Comparison of ENCODE assay signal across 9 cellular contexts in genomic region chr15:78148392-78149067, GRCh38. TPM values are rescaled to one million over a fixed set of nuclear protein-coding genes. Genes with fewer than 3 reads are reported as not detected.
DNase-seq lines count a peak whose midpoint lies in the region; ATAC-seq and TF ChIP-seq lines count a peak whose summit lies in the region.
"Had no signal": no experiment of that assay in that cellular context is flagged by ENCODE, and none has a peak within 500 bp of the region (broad histone marks: within the 10 kb centered on the region; RNA-seq: fewer than 3 reads in every experiment).

No MANE protein-coding gene starts in this region.

- peak overlapping the region; percentile 52; the same call in 1 of the 2 replicates for H4K5ac ChIP-seq in IMR-90 (ENCODE audit: low read depth, low read length)

- TF ChIP-seq POLR2A in IMR-90 (IDR thresholded peaks at IDR 0.05; ENCODE audit: low read depth, low read length) = no peak

- no peak overlapping the region for H2BK20ac ChIP-seq in IMR-90 (ENCODE audit: low read depth, low read length)

- peak overlapping the region; percentile 75 for H3K9ac ChIP-seq in IMR-90 (ENCODE audit: low read depth, low read length)
- peak overlapping the region; percentile 45 to 57 for H3K9ac ChIP-seq in duodenal mucosa (ENCODE audit: low read depth in 1 of 2, low read length in 2 of 2)

- H4K20me1 ChIP-seq in IMR-90 (ENCODE audit: insufficient read depth, low read length) = peaks cover 7% of the 10 kb centered on the region; the same call in 1 of the 2 replicates

- no peak overlapping the region for H2BK15ac ChIP-seq in IMR-90 (ENCODE audit: low read depth, low read length)

- no peak overlapping the region for H4K91ac ChIP-seq in IMR-90 (ENCODE audit: insufficient read depth, low read depth, low read length)

- H3K9me3 ChIP-seq in IMR-90 (ENCODE audit: control insufficient read depth, insufficient read depth, low read length) (no peaks in the 10 kb centered on the region), duodenal mucosa (ENCODE audit: control insufficient read depth in 1 of 2, low read length in 2 of 2) (no peaks in the 10 kb centered on the region), neutrophil (no peaks in the 10 kb centered on the region)

- H4K8ac ChIP-seq in IMR-90 (ENCODE audit: low read depth in 2 of 2, low read length in 2 of 2) = peak overlapping the region; percentile 63 to 80; a peak in 3 of 4 replicates

- in situ Hi-C loops in IMR-90 (cut with MboI; ENCODE audit: low sequenced_read_pairs) = no loop called here

- CTCF ChIA-PET in IMR-90 (lab: Yijun Ruan, JAX) = no interaction called here

- POLR2A ChIA-PET in IMR-90 (lab: Charles Lee; ENCODE audit: unreplicated experiment) = interaction anchor here (0.7 kb wide), 2 partner anchors 70 to 114 kb away, joined by 4 to 8 read pairs; no protein-coding TSS in a partner anchor

- peak overlapping the region; percentile 55; the same call in 1 of the 2 replicates for H3K27ac ChIP-seq in IMR-90 (ENCODE audit: insufficient read depth, low read length)
- H3K27ac ChIP-seq in duodenal mucosa (ENCODE audit: low read depth, low read length) = no peak overlapping the region
- H3K27ac ChIP-seq in neutrophil = peak overlapping the region; percentile 71

- peak overlapping the region; percentile 59; the same call in 1 of the 2 replicates for H3K18ac ChIP-seq in IMR-90 (ENCODE audit: low read depth, low read length)

- peak overlapping the region; percentile 78 for H2BK5ac ChIP-seq in IMR-90 (ENCODE audit: low read depth, low read length, poor library complexity, severe bottlenecking)

- H3K79me1 ChIP-seq in IMR-90 (ENCODE audit: low read depth in 1 of 2, low read length in 2 of 2) = peaks cover 15 to 42% of the 10 kb centered on the region in 2 experiments; a peak in 3 of 4 replicates

- peak; percentile 9 for ATAC-seq in GM18868 (IDR thresholded peaks at IDR 0.05; ENCODE audit: unreplicated experiment)
- ATAC-seq in IMR-90 (ENCODE audit: low read depth) = 0 out of 2 replicates have a peak, but pooled peaks have one; percentile 2
- no peak for ATAC-seq in GM18498 (IDR thresholded peaks at IDR 0.05; ENCODE audit: unreplicated experiment)
- no peak for ATAC-seq in GM21529 (IDR thresholded peaks at IDR 0.05; ENCODE audit: unreplicated experiment)

- peak overlapping the region; percentile 76 for H3K4me3 ChIP-seq in IMR-90 (ENCODE audit: insufficient read depth, low read depth, low read length)
- peak overlapping the region; percentile 61 to 63 for H3K4me3 ChIP-seq in duodenal mucosa (ENCODE audit: low read depth in 1 of 2, low read length in 2 of 2)
- peak overlapping the region; percentile 81 to 82 for H3K4me3 ChIP-seq in neutrophil (ENCODE audit: low read depth in 1 of 2, low read length in 1 of 2)

- no peak overlapping the region for H2BK120ac ChIP-seq in IMR-90 (ENCODE audit: low read depth, low read length)

- TSS peak; percentile 94 for BruUV-seq in IMR-90 (replicated peaks; lab: Mats Ljungman, UMichigan)

- peaks cover 5% of the 10 kb centered on the region for H3K4me1 ChIP-seq in IMR-90 (ENCODE audit: control insufficient read depth, insufficient read depth, low read length)
- peaks cover 26 to 35% of the 10 kb centered on the region in 2 donors for H3K4me1 ChIP-seq in duodenal mucosa (ENCODE audit: control insufficient read depth in 1 of 2, insufficient read depth in 2 of 2, low read length in 2 of 2)
- H3K4me1 ChIP-seq in neutrophil (ENCODE audit: control insufficient read depth in 1 of 2, insufficient read depth in 1 of 2, low read depth in 1 of 2, low read length in 1 of 2) = peaks cover 13 to 21% of the 10 kb centered on the region in 2 experiments

- no peak overlapping the region for H2AK5ac ChIP-seq in IMR-90 (ENCODE audit: low read depth, low read length)

- no CpG with 5 or more reads among the region's 14 CpGs for WGBS in IMR-90 (ENCODE audit: extremely low coverage in 2 of 2, insufficient read length in 1 of 2), 2 experiments

- H3K27me3 ChIP-seq in IMR-90 (ENCODE audit: control insufficient read depth, insufficient read depth, low read length) (no peaks in the 10 kb centered on the region), duodenal mucosa (ENCODE audit: control insufficient read depth in 1 of 2, insufficient read depth in 2 of 2, low read length in 2 of 2) (no peaks in the 10 kb centered on the region), neutrophil (peaks cover 5% of the 10 kb centered on the region)

- H2AK9ac ChIP-seq in IMR-90 (replicated peaks; ENCODE audit: low read depth, low read length, poor library complexity) = peak overlapping the region; percentile 84

- H3K56ac ChIP-seq in IMR-90 (ENCODE audit: extremely low read depth, insufficient read depth, low read length) = peak overlapping the region; percentile 82

- H3K9me1 ChIP-seq in IMR-90 (ENCODE audit: insufficient read depth, low read length) = peaks cover 11% of the 10 kb centered on the region

- H3K4ac ChIP-seq in IMR-90 (ENCODE audit: low read depth, low read length) = peak overlapping the region; percentile 80

- H2AFZ ChIP-seq in IMR-90 (replicated peaks; ENCODE audit: low read length, poor library complexity) = no peak overlapping the region

- H3K4me2 ChIP-seq in IMR-90 (ENCODE audit: low read depth, low read length) = peak overlapping the region; percentile 76

- TF ChIP-seq CTCF in IMR-90 (conservative IDR thresholded peaks at IDR 0.05; ENCODE audit: low read depth, low read length) (no peak), neutrophil (IDR thresholded peaks at IDR 0.05) (no peak)

- intact Hi-C loops in IMR-90 (cut with micrococcal nuclease) = no loop called here

- DNase-seq in IMR-90 = peak; percentile 14
- DNase-seq in effector CD8-positive, alpha-beta T cell (lab: John Stamatoyannopoulos, UW) = no peak
- no peak for DNase-seq in NCI-H2029 (lab: John Stamatoyannopoulos, UW)

- H3K23ac ChIP-seq in IMR-90 (ENCODE audit: low read depth, low read length) = peak overlapping the region; percentile 85

- dilution Hi-C loops in IMR-90 (cut with HindIII; ENCODE audit: low sequenced_read_pairs, unreplicated experiment) = no loop called here

- TF ChIP-seq RAD21 in IMR-90 (IDR thresholded peaks at IDR 0.05; ENCODE audit: low read length) = no peak

- H3K14ac ChIP-seq in IMR-90 (replicated peaks; ENCODE audit: low read depth, low read length) = peak overlapping the region; percentile 91

- no peaks in the 10 kb centered on the region for H3K36me3 ChIP-seq in IMR-90 (ENCODE audit: control insufficient read depth, insufficient read depth, low read length)
- no peaks in the 10 kb centered on the region for H3K36me3 ChIP-seq in duodenal mucosa (ENCODE audit: control insufficient read depth in 1 of 2, insufficient read depth in 2 of 2, low read length in 2 of 2)
- H3K36me3 ChIP-seq in neutrophil = no peaks in the 10 kb centered on the region

TF ChIP-seq in IMR-90, 13 proteins besides CTCF, POLR2A, EP300 and RAD21:
- TF ChIP-seq CEBPB (IDR thresholded peaks at IDR 0.05; ENCODE audit: low read depth, low read length) = peak; percentile 80
- TF ChIP-seq SMC3 (IDR thresholded peaks at IDR 0.05; ENCODE audit: low read depth, low read length) = no peak
- no peak for TF ChIP-seq BHLHE40 (IDR thresholded peaks at IDR 0.05; ENCODE audit: low read depth, low read length)
- no peak for TF ChIP-seq ELK1 (IDR thresholded peaks at IDR 0.05; ENCODE audit: borderline replicate concordance, low read depth, low read length)
- TF ChIP-seq RCOR1 (IDR thresholded peaks at IDR 0.05; ENCODE audit: insufficient replicate concordance, low read length) = no peak
- TF ChIP-seq RFX5 (IDR thresholded peaks at IDR 0.05; ENCODE audit: low read depth, low read length) = no peak
- no peak for TF ChIP-seq MXI1 (IDR thresholded peaks at IDR 0.05; ENCODE audit: borderline replicate concordance, low read depth, low read length)
- no peak for TF ChIP-seq MAFK (IDR thresholded peaks at IDR 0.05; ENCODE audit: low read depth, low read length)

RNA-seq across cellular contexts. Expression of gene IDH3A, which starts 0.6 kb away (rescaled TPM):
- 47.7 and 64.4 TPM in 2 replicates for total RNA-seq in IMR-90 (2012; rRNA removed)
- 33.9 and 34.5 TPM in 2 replicates for polyA plus RNA-seq in IMR-90 (2012; rRNA removed)
- 4.8 and 8.6 TPM in 2 replicates for polyA plus RNA-seq in IMR-90 (2012; cell fraction: cytosol; rRNA removed)
- polyA plus RNA-seq in IMR-90 (2012; cell fraction: nucleus; rRNA removed; ENCODE audit: low replicate concordance) = 6.3 and 41.0 TPM in 2 replicates

RNA-seq across cellular contexts. Expression of gene CIB2, which starts 17.3 kb away (rescaled TPM):
- 2.2 and 2.5 TPM in 2 replicates for total RNA-seq in IMR-90 (2012; rRNA removed)
- polyA plus RNA-seq in IMR-90 (2012; rRNA removed) = 2.4 and 2.8 TPM in 2 replicates
- polyA plus RNA-seq in IMR-90 (2012; cell fraction: cytosol; rRNA removed) = 2.5 and 3.1 TPM in 2 replicates
- 0.83 and 2.3 TPM in 2 replicates for polyA plus RNA-seq in IMR-90 (2012; cell fraction: nucleus; rRNA removed; ENCODE audit: low replicate concordance)

RNA-seq across cellular contexts. Expression of gene SH2D7, which starts 56.2 kb away (rescaled TPM):
- total RNA-seq in IMR-90 (2012; rRNA removed) = not detected in 2 replicates
- polyA plus RNA-seq in IMR-90 (2012; rRNA removed) = not detected in 2 replicates
- polyA plus RNA-seq in IMR-90 (2012; cell fraction: cytosol; rRNA removed) = not detected in 2 replicates
- not detected in 2 replicates for polyA plus RNA-seq in IMR-90 (2012; cell fraction: nucleus; rRNA removed; ENCODE audit: low replicate concordance)
- total RNA-seq: subcutaneous adipose tissue had no signal

Comparison
In these comparisons a context has a peak if more than half of its experiments do, and no peak if none do; other contexts are left out.
1. ATAC-seq: peak in GM18868 (single experiment) and IMR-90 (single experiment); none in GM18498 (single experiment) and GM21529 (single experiment).
2. Peak in every context shown above with its lines, with median percentiles within 50 percentile points of each other: H3K4me3 ChIP-seq.